Comparison of ENCODE assay signal across 16 cellular contexts in genomic region chr10:88372051-88372450, GRCh38.
"Had no signal": no experiment of that assay in that cellular context is flagged by ENCODE, and none has a peak within 500 bp of the region (broad histone marks: within the 10 kb centered on the region; RNA-seq: fewer than 3 reads in every experiment).

No MANE protein-coding gene starts in this region.

- H3K36me3 ChIP-seq: ascending aorta, gastroesophageal sphincter, left lung, right lobe of liver, stomach, upper lobe of right lung had no signal

- ATAC-seq: gastroesophageal sphincter; left lung; natural killer cell treated with Interleukin-12 subunit alpha and Interleukin-12 subunit beta and Interleukin-15 and Interleukin-18, amount 100 ng/mL, for 72 hours; right lobe of liver; T-cell; upper lobe of right lung had no signal

- H3K9me3 ChIP-seq: ascending aorta, gastroesophageal sphincter, right lobe of liver, stomach, testis, upper lobe of right lung had no signal

- H3K4me3 ChIP-seq: ascending aorta, dorsolateral prefrontal cortex, gastroesophageal sphincter, left lung, right lobe of liver, smooth muscle cell, stomach, testis, upper lobe of right lung had no signal

- DNase-seq: activated CD4-positive, CD25-positive, alpha-beta regulatory T cell treated with anti-CD3 and anti-CD28 coated beads, Interleukin-2, amount 50 U/mL, for 72 hours; activated naive CD4-positive, alpha-beta T cell treated with anti-CD3 and anti-CD28 coated beads, Interleukin-2, amount 10 ng/mL, durations not matched to agents 7 days and 5 days; activated T-cell treated with anti-CD3 and anti-CD28 coated beads, Interleukin-2, amount 50 U/mL, for 24 hours; dorsolateral prefrontal cortex; left lung; mammary epithelial cell; right lobe of liver; stomach; T-cell; T-helper 9 cell; testis; upper lobe of right lung had no signal

- H3K27me3 ChIP-seq: ascending aorta, dorsolateral prefrontal cortex, gastroesophageal sphincter, left lung, right lobe of liver, stomach, testis, upper lobe of right lung had no signal

- H3K4me2 ChIP-seq: smooth muscle cell had no signal

- H3K27ac ChIP-seq: ascending aorta, dorsolateral prefrontal cortex, gastroesophageal sphincter, left lung, right lobe of liver, stomach, testis, upper lobe of right lung had no signal

- H3K4me1 ChIP-seq: ascending aorta, gastroesophageal sphincter, left lung, stomach, testis, upper lobe of right lung had no signal
